Comparison of ENCODE assay signal across 13 cellular contexts in genomic region chr17:3433210-3433609, GRCh38. TPM values are rescaled to one million over a fixed set of nuclear protein-coding genes. Genes with fewer than 3 reads are reported as not detected.
DNase-seq lines count a peak whose midpoint lies in the region; ATAC-seq and TF ChIP-seq lines count a peak whose summit lies in the region.
"Not testable (repeated sequence)": the region's sequence is repeated elsewhere in the genome, so short reads cannot be mapped to it uniquely, and the experiment has no call there.
"Had no signal": no experiment of that assay in that cellular context is flagged by ENCODE, and none has a peak within 500 bp of the region (broad histone marks: within the 10 kb centered on the region; RNA-seq: fewer than 3 reads in every experiment).

No MANE protein-coding gene starts in this region.

- intact Hi-C loops in upper lobe of right lung (cut with DNase I) = not testable (repeated sequence)

- not testable (repeated sequence) for H3K79me2 ChIP-seq in neural progenitor cell (ENCODE audit: low read depth)

- H3K27me3 Mint-ChIP-seq in activated CD4-positive, alpha-beta T cell treated with anti-CD3 and anti-CD28 coated beads, Interleukin-2, amount 10 ng/mL, durations not matched to agents 7 days and 5 days; neural progenitor cell (ENCODE audit: insufficient read depth, low read depth): not testable (repeated sequence)

- not testable (repeated sequence) for H3K4me2 ChIP-seq in neural progenitor cell

- not testable (repeated sequence) for H2AFZ ChIP-seq in neural progenitor cell (replicated peaks)

- POLR2A ChIA-PET in activated CD4-positive, alpha-beta T cell treated with anti-CD3 and anti-CD28 coated beads, Interleukin-2, amount 10 ng/mL, durations not matched to agents 7 days and 5 days (lab: Charles Lee) = not testable (repeated sequence)

- H3K36me3 ChIP-seq in MG63; brain microvascular endothelial cell (replicated peaks); neural progenitor cell; upper lobe of right lung: not testable (repeated sequence)

- in situ Hi-C loops in brain microvascular endothelial cell (cut with HindIII; ENCODE audit: low pct_ligation_motif_present, low sequenced_read_pairs) = not testable (repeated sequence)

- not testable (repeated sequence) for H3K4me3 ChIP-seq in GM12865 (ENCODE audit: low read depth, low read length); MG63; brain microvascular endothelial cell (ENCODE audit: low read depth, low read length); neural progenitor cell; upper lobe of right lung

- H3K4me3 Mint-ChIP-seq in activated CD4-positive, alpha-beta T cell treated with anti-CD3 and anti-CD28 coated beads, Interleukin-2, amount 10 ng/mL, durations not matched to agents 7 days and 5 days; neural progenitor cell: not testable (repeated sequence)

- not testable (repeated sequence) for H3K9me3 ChIP-seq in MG63; neural progenitor cell (ENCODE audit: low read depth); upper lobe of right lung

- not testable (repeated sequence) for TF ChIP-seq CTCF in GM12865 (IDR thresholded peaks at IDR 0.05; ENCODE audit: insufficient read depth, low read depth, low read length, missing control alignments); brain microvascular endothelial cell (IDR thresholded peaks at IDR 0.05; ENCODE audit: low read depth, low read length, missing control alignments); neural progenitor cell (IDR thresholded peaks at IDR 0.05); upper lobe of right lung (IDR thresholded peaks at IDR 0.05)

- not testable (repeated sequence) for H3F3A ChIP-seq in neural progenitor cell (ENCODE audit: low read depth)

- H4K20me1 ChIP-seq in neural progenitor cell (ENCODE audit: low read depth) = not testable (repeated sequence)

- H3K27me3 ChIP-seq in MG63; brain microvascular endothelial cell (replicated peaks); neural progenitor cell; upper lobe of right lung: not testable (repeated sequence)

- H3K27ac ChIP-seq in brain microvascular endothelial cell, neural progenitor cell, upper lobe of right lung: not testable (repeated sequence)

- not testable (repeated sequence) for H3K4me1 Mint-ChIP-seq in activated CD4-positive, alpha-beta T cell treated with anti-CD3 and anti-CD28 coated beads, Interleukin-2, amount 10 ng/mL, durations not matched to agents 7 days and 5 days; neural progenitor cell

- H3K9ac ChIP-seq in neural progenitor cell = not testable (repeated sequence)

- not testable (repeated sequence) for H3K9me3 Mint-ChIP-seq in activated CD4-positive, alpha-beta T cell treated with anti-CD3 and anti-CD28 coated beads, Interleukin-2, amount 10 ng/mL, durations not matched to agents 7 days and 5 days; neural progenitor cell

- DNase-seq in GM12865 (ENCODE audit: low read depth) (peak; percentile 14), MG63 (peak; percentile 6), RPMI7951 (ENCODE audit: low read depth) (peak; percentile 5), brain microvascular endothelial cell (peak; percentile 1), islet precursor cell (peak; percentile 66), neural progenitor cell (ENCODE audit: low spot score) (peak; percentile 24), upper lobe of right lung (peak; percentile 67)
- DNase-seq in activated CD4-positive, alpha-beta T cell treated with anti-CD3 and anti-CD28 coated beads, Interleukin-2, amount 10 ng/mL, durations not matched to agents 7 days and 5 days = peak; percentile 7

- not testable (repeated sequence) for H3K36me3 Mint-ChIP-seq in activated CD4-positive, alpha-beta T cell treated with anti-CD3 and anti-CD28 coated beads, Interleukin-2, amount 10 ng/mL, durations not matched to agents 7 days and 5 days (ENCODE audit: low read depth); neural progenitor cell

- not testable (repeated sequence) for H3K4me1 ChIP-seq in neural progenitor cell, upper lobe of right lung

- CTCF ChIA-PET in activated CD4-positive, alpha-beta T cell treated with anti-CD3 and anti-CD28 coated beads, Interleukin-2, amount 10 ng/mL, durations not matched to agents 7 days and 5 days (lab: Charles Lee) = not testable (repeated sequence)

- peak; percentile 91 for ATAC-seq in upper lobe of right lung

- H3K27ac Mint-ChIP-seq in activated CD4-positive, alpha-beta T cell treated with anti-CD3 and anti-CD28 coated beads, Interleukin-2, amount 10 ng/mL, durations not matched to agents 7 days and 5 days; neural progenitor cell: not testable (repeated sequence)

RNA-seq across cellular contexts. Expression of gene OR1E2, which starts 0.4 kb away (rescaled TPM):
- total RNA-seq in MG63 (2014; rRNA removed; shearing (Covaris generic); ENCODE audit: low replicate concordance) = not detected in 2 replicates
- total RNA-seq in RPMI7951 (2014; rRNA removed; shearing (Covaris generic)) = not detected in 2 replicates
- not detected for total RNA-seq in activated CD4-positive, alpha-beta T cell treated with anti-CD3 and anti-CD28 coated beads, Interleukin-2, amount 10 ng/mL, durations not matched to agents 7 days and 5 days
- total RNA-seq in neural progenitor cell (ENCODE audit: low replicate concordance) (not detected in 2 replicates), upper lobe of right lung (not detected)
- total RNA-seq: mesothelial cell of epicardium, right lobe of liver had no signal

RNA-seq across cellular contexts. Expression of gene OR3A3, which starts 22.0 kb away (rescaled TPM):
- not detected in 2 replicates for total RNA-seq in MG63 (2014; rRNA removed; shearing (Covaris generic); ENCODE audit: low replicate concordance)
- total RNA-seq in RPMI7951 (2014; rRNA removed; shearing (Covaris generic)) = not detected in 2 replicates
- not detected for total RNA-seq in activated CD4-positive, alpha-beta T cell treated with anti-CD3 and anti-CD28 coated beads, Interleukin-2, amount 10 ng/mL, durations not matched to agents 7 days and 5 days
- total RNA-seq in neural progenitor cell (ENCODE audit: low replicate concordance) = not detected in 2 replicates
- not detected for total RNA-seq in upper lobe of right lung
- total RNA-seq: gastrocnemius medialis, mesothelial cell of epicardium, osteoblast, right lobe of liver, tibial nerve had no signal

RNA-seq across cellular contexts. Expression of gene OR1E1, which starts 35.0 kb away (rescaled TPM):
- total RNA-seq in MG63 (2014; rRNA removed; shearing (Covaris generic); ENCODE audit: low replicate concordance) = not detected in 2 replicates
- not detected in 2 replicates for total RNA-seq in RPMI7951 (2014; rRNA removed; shearing (Covaris generic))
- total RNA-seq in activated CD4-positive, alpha-beta T cell treated with anti-CD3 and anti-CD28 coated beads, Interleukin-2, amount 10 ng/mL, durations not matched to agents 7 days and 5 days = not detected
- not detected in 2 replicates for total RNA-seq in neural progenitor cell (ENCODE audit: low replicate concordance)
- not detected for total RNA-seq in upper lobe of right lung
- total RNA-seq: gastrocnemius medialis, mesothelial cell of epicardium, osteoblast, right lobe of liver, tibial nerve had no signal

RNA-seq across cellular contexts. Expression of gene SPATA22, which starts 38.4 kb away (rescaled TPM):
- total RNA-seq in MG63 (2014; rRNA removed; shearing (Covaris generic); ENCODE audit: low replicate concordance) = not detected in 2 replicates
- total RNA-seq in RPMI7951 (2014; rRNA removed; shearing (Covaris generic)) = not detected in 2 replicates
- total RNA-seq in activated CD4-positive, alpha-beta T cell treated with anti-CD3 and anti-CD28 coated beads, Interleukin-2, amount 10 ng/mL, durations not matched to agents 7 days and 5 days = under 1 TPM; 0.81 to 0.89 TPM
- total RNA-seq in neural progenitor cell (ENCODE audit: low replicate concordance) (not detected in 2 replicates), upper lobe of right lung (0.75 TPM)
- total RNA-seq: mesothelial cell of epicardium, right lobe of liver had no signal

RNA-seq across cellular contexts. Expression of gene ASPA, which starts 42.6 kb away (rescaled TPM):
- total RNA-seq in MG63 (2014; rRNA removed; shearing (Covaris generic); ENCODE audit: low replicate concordance) = 0.30 TPM in 1 of 2 replicates, not detected in the other
- total RNA-seq in RPMI7951 (2014; rRNA removed; shearing (Covaris generic)) = 0.10 and 1.2 TPM in 2 replicates
- total RNA-seq in activated CD4-positive, alpha-beta T cell treated with anti-CD3 and anti-CD28 coated beads, Interleukin-2, amount 10 ng/mL, durations not matched to agents 7 days and 5 days = not detected
- total RNA-seq in neural progenitor cell (ENCODE audit: low replicate concordance) (not detected in 2 replicates), upper lobe of right lung (8.2 TPM)
- total RNA-seq: mesothelial cell of epicardium had no signal

Comparison
In these comparisons a context has a peak if more than half of its experiments do, and no peak if none do; other contexts are left out.
1. DNase-seq: peak in every context shown above with its lines; median percentile 67 in upper lobe of right lung; 66 in islet precursor cell; 24 in neural progenitor cell; 14 in GM12865; 7 in activated CD4-positive, alpha-beta T cell treated with anti-CD3 and anti-CD28 coated beads, Interleukin-2, amount 10 ng/mL, durations not matched to agents 7 days and 5 days; 6 in MG63; 5 in RPMI7951; 1 in brain microvascular endothelial cell.